ENCODE assay signal across 30 cellular contexts in genomic region chr11:93067881-93068390, GRCh38.
"Had no signal": no experiment of that assay in that cellular context is flagged by ENCODE, and none has a peak within 500 bp of the region (broad histone marks: within the 10 kb centered on the region; RNA-seq: fewer than 3 reads in every experiment).

No MANE protein-coding gene starts in this region.

- H3K27ac ChIP-seq: colonic mucosa, coronary artery, dorsolateral prefrontal cortex, epithelial cell of prostate, esophagus muscularis mucosa, esophagus squamous epithelium, foreskin keratinocyte, gastrocnemius medialis, gastroesophageal sphincter, heart left ventricle, heart right ventricle, hepatocyte had no signal

- ATAC-seq: effector memory CD8-positive, alpha-beta T cell; esophagus mucosa; foreskin keratinocyte; gastrocnemius medialis; gastroesophageal sphincter; heart left ventricle; heart right ventricle had no signal

- H3K4me3 Mint-ChIP-seq: dendritic cell treated with granulocyte-macrophage colony-stimulating factor and Interleukin-4, amounts not matched to agents 40 ng/mL and 50 ng/mL, for 4 days; effector memory CD8-positive, alpha-beta T cell; endodermal cell had no signal

- H3K4me2 ChIP-seq: hepatocyte had no signal

- H3K4me3 ChIP-seq: colonic mucosa, coronary artery, dorsolateral prefrontal cortex, esophagus muscularis mucosa, esophagus squamous epithelium, gastrocnemius medialis, gastroesophageal sphincter, heart left ventricle, heart right ventricle, hepatocyte had no signal

- H3K27ac Mint-ChIP-seq: dendritic cell treated with granulocyte-macrophage colony-stimulating factor and Interleukin-4, amounts not matched to agents 40 ng/mL and 50 ng/mL, for 4 days; effector memory CD8-positive, alpha-beta T cell; endodermal cell had no signal

- H2AFZ ChIP-seq: hepatocyte had no signal

- H3K79me2 ChIP-seq: hepatocyte had no signal

- H3K4me1 ChIP-seq: colonic mucosa, esophagus muscularis mucosa, esophagus squamous epithelium, foreskin keratinocyte, gastrocnemius medialis, gastroesophageal sphincter, heart left ventricle, heart right ventricle had no signal

- H3K9me3 ChIP-seq: colonic mucosa, esophagus muscularis mucosa, esophagus squamous epithelium, gastrocnemius medialis, gastroesophageal sphincter, heart left ventricle, heart right ventricle had no signal

- DNase-seq: colonic mucosa; cortex of kidney; dermis blood vessel endothelial cell; dorsolateral prefrontal cortex; effector CD4-positive, alpha-beta T cell; effector CD8-positive, alpha-beta T cell; effector memory CD4-positive, alpha-beta T cell; effector memory CD8-positive, alpha-beta T cell; endodermal cell; erythroblast; esophagus squamous epithelium; foreskin fibroblast; foreskin keratinocyte; foreskin melanocyte; gastrocnemius medialis; glutamatergic neuron; head of caudate nucleus; heart left ventricle; heart right ventricle had no signal

- FAIRE-seq: colon, endometrium, endothelial cell of umbilical vein, frontal cortex had no signal

- H3K36me3 ChIP-seq: colonic mucosa, esophagus muscularis mucosa, esophagus squamous epithelium, gastrocnemius medialis, gastroesophageal sphincter, heart left ventricle, heart right ventricle had no signal

- H3K27me3 ChIP-seq: colonic mucosa, esophagus squamous epithelium, foreskin keratinocyte, gastrocnemius medialis, gastroesophageal sphincter, heart left ventricle, hepatocyte had no signal
